8 cellular contexts compared by ENCODE assay signal in genomic region chr3:33277193-33277882, GRCh38. TPM values are rescaled to one million over a fixed set of nuclear protein-coding genes. Genes with fewer than 3 reads are reported as not detected.
DNase-seq lines count a peak whose midpoint lies in the region; ATAC-seq, FAIRE-seq and TF ChIP-seq lines count a peak whose summit lies in the region.

TSS of gene FBXL2 (plus strand) at chr3:33277442. CDS start at chr3:33277513, 71 bp downstream.

- CTCF ChIA-PET in SK-N-SH (lab: Yijun Ruan, JAX) (interaction anchor here (1.0 to 2.5 kb wide), 3 partner anchors 10 to 95 kb away, joined by 3 to 17 read pairs (median 5); no protein-coding TSS in a partner anchor), HepG2 (lab: Yijun Ruan, JAX; ENCODE audit: low intra/inter-chr PET ratio, low total read pairs) (no interaction called here)

- no peak for TF ChIP-seq EP300 in SK-N-SH (IDR thresholded peaks at IDR 0.05; ENCODE audit: borderline replicate concordance in 1 of 2, low read depth in 1 of 2, low read length in 1 of 2)
- no peak for TF ChIP-seq EP300 in HepG2 (IDR thresholded peaks at IDR 0.05; ENCODE audit: low read depth in 2 of 2, low read length in 2 of 2)
- TF ChIP-seq EP300 in HepG2 (CRISPR knock-in tag; IDR thresholded peaks at IDR 0.05; ENCODE audit: borderline replicate concordance) = no peak

- no peaks in the 10 kb centered on the region for H3K9me2 ChIP-seq in SK-N-SH

- H3K27me3 ChIP-seq in SK-N-SH (ENCODE audit: insufficient read depth) (no peaks in the 10 kb centered on the region), HepG2 (ENCODE audit: control insufficient read depth in 1 of 2, insufficient read depth in 2 of 2, low read length in 2 of 2) (no peaks in the 10 kb centered on the region; a peak in 1 of 5 replicates)

- peak; percentile 15 for DNase-seq in CMK (ENCODE audit: low read depth)
- DNase-seq in KG1 (lab: John Stamatoyannopoulos, UW) = peak; percentile 17
- DNase-seq in SK-N-SH = peak; percentile 98
- peak; percentile 55 to 85 for DNase-seq in dermis microvascular lymphatic vessel endothelial cell (ENCODE audit: low read depth in 2 of 2)
- peak; percentile 75 for DNase-seq in HepG2 (ENCODE audit: low spot score)
- peak; percentile 0 for DNase-seq in stimulated activated CD8-positive, alpha-beta memory T cell treated with anti-CD3 and anti-CD28 coated beads, Interleukin-12 subunit alpha, Interleukin-12 subunit beta, amount 100 ng/mL, for 4 hours (ENCODE audit: low read depth)

- peak; percentile 51 for ATAC-seq in GM19324 (IDR thresholded peaks at IDR 0.05; ENCODE audit: low FRiP score, unreplicated experiment)
- peak; percentile 99 for ATAC-seq in HepG2
- no peak for ATAC-seq in GM21381 (IDR thresholded peaks at IDR 0.05; ENCODE audit: unreplicated experiment)

- BruUV-seq in HepG2 (replicated peaks; lab: Mats Ljungman, UMichigan) = TSS peak; percentile 69

- peaks cover 50% of the 10 kb centered on the region for H3K79me2 ChIP-seq in SK-N-SH (ENCODE audit: insufficient read depth)
- no peaks in the 10 kb centered on the region for H3K79me2 ChIP-seq in HepG2 (ENCODE audit: insufficient read depth, low read length)

- in situ Hi-C loops in HepG2 (cut with HindIII; ENCODE audit: extremely low pct_ligation_motif_present, low pct_unique_long_range_greater_than_20kb) = no loop called here

- TF ChIP-seq RAD21 in SK-N-SH (IDR thresholded peaks at IDR 0.05; ENCODE audit: low read length) (no peak), HepG2 (CRISPR knock-in tag; IDR thresholded peaks at IDR 0.05) (no peak)

- no peak for TF ChIP-seq CTCF in SK-N-SH (IDR thresholded peaks at IDR 0.05)
- TF ChIP-seq CTCF in HepG2 (CRISPR knock-in tag; IDR thresholded peaks at IDR 0.05) = no peak

- intact Hi-C loops in HepG2 (cut with micrococcal nuclease; ENCODE audit: unreplicated experiment) = loop anchor here (10.0 kb wide), 1 partner anchor 93 kb away; no protein-coding TSS in a partner anchor

- H3K4me2 ChIP-seq in SK-N-SH (peak within 1 kb of the TSS; percentile 71), HepG2 (ENCODE audit: low read depth, low read length) (peak within 1 kb of the TSS; percentile 89)

- peak in 1 of 2 experiments; percentile 53; a peak in 1 of 4 replicates for TF ChIP-seq POLR2A in HepG2 (IDR thresholded peaks at IDR 0.05; ENCODE audit: insufficient read depth in 1 of 2, low read depth in 2 of 2, low read length in 2 of 2)

- WGBS in SK-N-SH (ENCODE audit: low lambda C conversion rate) = 2% methylated on average over 27 of the region's 63 CpGs
- 7% methylated on average over 9 of the region's 63 CpGs for WGBS in HepG2 (ENCODE audit: low lambda C conversion rate)

- H3K9me3 ChIP-seq in SK-N-SH (no peaks in the 10 kb centered on the region), HepG2 (ENCODE audit: low read length) (peaks cover 3% of the 10 kb centered on the region; the same call in 1 of the 2 replicates)

- H2AFZ ChIP-seq in SK-N-SH (ENCODE audit: low read depth) (peak within 1 kb of the TSS; percentile 91), HepG2 (ENCODE audit: low read length) (peak within 1 kb of the TSS; percentile 27)

- H3K27ac ChIP-seq in SK-N-SH (ENCODE audit: low read depth in 2 of 2, low read length in 1 of 2) (peak within 1 kb of the TSS; percentile 40 to 49; a peak in 3 of 4 replicates), HepG2 (ENCODE audit: extremely low read length, insufficient read depth, low read length) (no peak within 1 kb of the TSS)

- peak within 1 kb of the TSS; percentile 74 to 81 for H3K4me3 ChIP-seq in SK-N-SH (ENCODE audit: low read depth in 2 of 2, low read length in 1 of 2)
- peak within 1 kb of the TSS; percentile 80 to 84 (median 80) for H3K4me3 ChIP-seq in HepG2 (replicated peaks in 1 of 3; ENCODE audit: insufficient read depth in 1 of 3, low read depth in 2 of 3, low read length in 3 of 3)

- no peak for FAIRE-seq in HepG2 (lab: Jason Lieb, UNC)

- H4K20me1 ChIP-seq in SK-N-SH (ENCODE audit: insufficient read depth) (no peaks in the 10 kb centered on the region), HepG2 (ENCODE audit: insufficient read depth, low read length) (no peaks in the 10 kb centered on the region)

- POLR2A ChIA-PET in SK-N-SH (lab: Yijun Ruan, JAX) (interaction anchor here (1.3 kb wide), 1 partner anchor 163 kb away, joined by 3 read pairs; the partner anchor contains the start of gene UBP1), HepG2 (lab: Yijun Ruan, JAX) (no interaction called here)

- H3K4me1 ChIP-seq in SK-N-SH (ENCODE audit: control insufficient read depth in 1 of 2, insufficient read depth in 2 of 2, low read depth in 1 of 2, low read length in 1 of 2) (peaks cover 0 to 7% of the 10 kb centered on the region in 2 experiments; a peak in 2 of 4 replicates), HepG2 (ENCODE audit: insufficient read depth, low read length) (peaks cover 23% of the 10 kb centered on the region)

- no peaks in the 10 kb centered on the region for H3K36me3 ChIP-seq in SK-N-SH (replicated peaks in 1 of 2; ENCODE audit: control insufficient read depth in 1 of 2, insufficient read depth in 2 of 2, low read length in 1 of 2)
- H3K36me3 ChIP-seq in HepG2 (replicated peaks in 1 of 2; ENCODE audit: control insufficient read depth in 1 of 2, insufficient read depth in 2 of 2, low read length in 2 of 2) = no peaks in the 10 kb centered on the region

- peaks cover 16% of the 10 kb centered on the region for H3F3A ChIP-seq in SK-N-SH (replicated peaks; ENCODE audit: insufficient read depth)

- H3K9ac ChIP-seq in SK-N-SH (peak within 1 kb of the TSS; percentile 80), HepG2 (ENCODE audit: insufficient read depth, low read depth, low read length) (peak within 1 kb of the TSS; percentile 67; the same call in 1 of the 2 replicates)

TF ChIP-seq in SK-N-SH, 30 proteins besides CTCF, POLR2A, EP300 and RAD21 (continues in another document):
- TF ChIP-seq YY1 (IDR thresholded peaks at IDR 0.05; ENCODE audit: low read depth) = no peak
- TF ChIP-seq MAX (IDR thresholded peaks at IDR 0.05; ENCODE audit: low read depth) = 0 out of 2 replicates have a peak, but pooled peaks have one; percentile 19
- TF ChIP-seq IRF3 (IDR thresholded peaks at IDR 0.05; ENCODE audit: low read depth, low read length) = no peak

TF ChIP-seq in HepG2, 621 proteins besides CTCF, POLR2A, EP300 and RAD21 (continues in another document):
- TF ChIP-seq ZNF883 (CRISPR knock-in tag; IDR thresholded peaks at IDR 0.05; ENCODE audit: not compliant biosample characterization) (no peak), DNMT3B (CRISPR knock-in tag; conservative IDR thresholded peaks at IDR 0.05) (no peak), KDM2A (CRISPR knock-in tag; IDR thresholded peaks at IDR 0.05; ENCODE audit: borderline replicate concordance, low read depth) (peak; percentile 53; the same call in 1 of the 2 replicates)

RNA-seq across cellular contexts. Expression of gene FBXL2, which starts in this region (rescaled TPM):
- 13.7 and 21.2 TPM in 2 replicates for polyA plus RNA-seq in SK-N-SH (2012; rRNA removed)
- 8.1 and 10.1 TPM in 2 replicates for polyA plus RNA-seq in SK-N-SH (2012; cell fraction: cytosol; rRNA removed)
- polyA plus RNA-seq in SK-N-SH (2012; cell fraction: nucleus; rRNA removed) = 56.2 and 64.5 TPM in 2 replicates
- 9.8 and 16.3 TPM in 2 replicates for total RNA-seq in dermis microvascular lymphatic vessel endothelial cell
- total RNA-seq in HepG2 (2016; rRNA removed; fragmentation: Illumina TruSeq; extraction: Trizol) = 1.2 and 1.8 TPM in 2 replicates
- 0.51 and 0.62 TPM in 2 replicates for total RNA-seq in HepG2 (2016; cell fraction: cytosol; rRNA removed; fragmentation: Illumina TruSeq; extraction: Trizol; ENCODE audit: low read depth)
- total RNA-seq in HepG2 (2016; cell fraction: insoluble cytoplasmic fraction; rRNA removed; fragmentation: Illumina TruSeq; extraction: Trizol) = 1.4 and 2.4 TPM in 2 replicates
- 0.52 and 0.71 TPM in 2 replicates for total RNA-seq in HepG2 (2016; cell fraction: membrane; rRNA removed; fragmentation: Illumina TruSeq; extraction: Trizol)
- 3.6 and 6.6 TPM in 2 replicates for total RNA-seq in HepG2 (2016; cell fraction: nucleus; rRNA removed; fragmentation: Illumina TruSeq; extraction: Trizol)
- 5.0 and 6.9 TPM in 2 replicates for polyA plus RNA-seq in HepG2 (2011; rRNA removed)
- polyA plus RNA-seq in HepG2 (2011; cell fraction: cytosol; rRNA removed) = 2.6 and 3.1 TPM in 2 replicates
- 24.9 and 28.2 TPM in 2 replicates for polyA plus RNA-seq in HepG2 (2011; cell fraction: nucleus; rRNA removed)
- polyA plus RNA-seq in HepG2 (2012) = 2.4 and 2.6 TPM in 2 replicates
- polyA plus RNA-seq in HepG2 (2016; cell fraction: cytosol; fragmentation: Illumina TruSeq; extraction: Trizol; ENCODE audit: low read depth) = 0.12 and 0.20 TPM in 2 replicates
- 0.68 and 1.2 TPM in 2 replicates for polyA plus RNA-seq in HepG2 (2016; cell fraction: insoluble cytoplasmic fraction; fragmentation: Illumina TruSeq; extraction: Trizol; ENCODE audit: low read depth)
- 0.18 and 0.23 TPM in 2 replicates for polyA plus RNA-seq in HepG2 (2016; cell fraction: membrane; fragmentation: Illumina TruSeq; extraction: Trizol; ENCODE audit: low read depth)
- polyA plus RNA-seq in HepG2 (2016; cell fraction: nucleus; fragmentation: Illumina TruSeq; extraction: Trizol; ENCODE audit: insufficient read depth, low read depth) = 2.5 and 3.8 TPM in 2 replicates
- 6.3 and 7.9 TPM in 2 replicates for polyA minus RNA-seq in HepG2 (2011; rRNA and poly(A)+ RNA removed; ENCODE audit: low replicate concordance)
- 1.4 and 1.9 TPM in 2 replicates for polyA minus RNA-seq in HepG2 (2011; cell fraction: cytosol; rRNA and poly(A)+ RNA removed)
- 11.6 and 15.0 TPM in 2 replicates for polyA minus RNA-seq in HepG2 (2011; cell fraction: nucleus; rRNA and poly(A)+ RNA removed)

Comparison
In these comparisons a context has a peak if more than half of its experiments do, and no peak if none do; other contexts are left out.
1. DNase-seq: peak in every context shown above with its lines; median percentile 98 in SK-N-SH; 75 in HepG2; 70 in dermis microvascular lymphatic vessel endothelial cell; 17 in KG1; 15 in CMK; 0 in stimulated activated CD8-positive, alpha-beta memory T cell treated with anti-CD3 and anti-CD28 coated beads, Interleukin-12 subunit alpha, Interleukin-12 subunit beta, amount 100 ng/mL, for 4 hours.